ENCODE assay signal across 15 cellular contexts in genomic region chr1:60861949-60862346, GRCh38.
DNase-seq lines count a peak whose midpoint lies in the region; ATAC-seq, FAIRE-seq and TF ChIP-seq lines count a peak whose summit lies in the region.
"Had no signal": no experiment of that assay in that cellular context is flagged by ENCODE, and none has a peak within 500 bp of the region (broad histone marks: within the 10 kb centered on the region; RNA-seq: fewer than 3 reads in every experiment).

No MANE protein-coding gene starts in this region.

- no peak overlapping the region for H3K4me3 ChIP-seq in bronchial epithelial cell (ENCODE audit: low read depth, low read length)
- no peak overlapping the region for H3K4me3 ChIP-seq in iPS-20b (ENCODE audit: low read length)
- H3K4me3 ChIP-seq in trophoblast cell (ENCODE audit: low read depth, low read length): no peak overlapping the region
- H3K4me3 ChIP-seq: BLaER1, HAP-1 had no signal

- ATAC-seq in left lobe of liver (no peak), GM18511 (IDR thresholded peaks at IDR 0.05; ENCODE audit: unreplicated experiment) (no peak)

- no peak overlapping the region for H4K8ac ChIP-seq in trophoblast cell (ENCODE audit: low read depth, low read length)

- no peaks in the 10 kb centered on the region for H3K9me3 ChIP-seq in iPS-20b (ENCODE audit: insufficient read depth, low read depth, low read length)
- H3K9me3 ChIP-seq in trophoblast cell (ENCODE audit: insufficient read depth, low read depth, low read length): no peaks in the 10 kb centered on the region
- H3K9me3 ChIP-seq: BLaER1, HAP-1 had no signal

- no peak overlapping the region for H2BK120ac ChIP-seq in trophoblast cell (ENCODE audit: insufficient read depth, low read length, poor library complexity)

- peak; percentile 40 for FAIRE-seq in bronchial epithelial cell (lab: Jason Lieb, UNC)

- no peak overlapping the region for H2AK5ac ChIP-seq in trophoblast cell (ENCODE audit: low read length)

- H2BK5ac ChIP-seq in trophoblast cell (ENCODE audit: low read depth, low read length, poor library complexity): no peak overlapping the region

- H3K18ac ChIP-seq in trophoblast cell (ENCODE audit: low read length): no peak overlapping the region

- H3K79me1 ChIP-seq in trophoblast cell (ENCODE audit: low read length): no peaks in the 10 kb centered on the region

- no peak overlapping the region for H3K4me2 ChIP-seq in trophoblast cell (ENCODE audit: low read length)
- H3K4me2 ChIP-seq: BLaER1 had no signal

- no peak for TF ChIP-seq CTCF in bronchial epithelial cell (IDR thresholded peaks at IDR 0.05; ENCODE audit: insufficient read depth, low read length, severe bottlenecking)

- no peak overlapping the region for H2AFZ ChIP-seq in trophoblast cell (ENCODE audit: insufficient read depth, low read length, poor library complexity)

- H3K36me3 ChIP-seq in bronchial epithelial cell (ENCODE audit: control insufficient read depth, insufficient read depth, low read length) (no peaks in the 10 kb centered on the region), iPS-20b (ENCODE audit: insufficient read depth, low read depth, low read length) (no peaks in the 10 kb centered on the region), trophoblast cell (ENCODE audit: control insufficient read depth in 1 of 2, insufficient read depth in 2 of 2, low read length in 2 of 2) (no peaks in the 10 kb centered on the region)
- H3K36me3 ChIP-seq: BLaER1, HAP-1 had no signal

- H3K27ac ChIP-seq in iPS-20b (ENCODE audit: low read length) (no peak overlapping the region), trophoblast cell (ENCODE audit: low read depth, low read length) (no peak overlapping the region)
- H3K27ac ChIP-seq: 22Rv1, BLaER1 had no signal

- H3K79me2 ChIP-seq in trophoblast cell (ENCODE audit: control insufficient read depth, insufficient read depth, low read length, poor library complexity): no peaks in the 10 kb centered on the region

- no peak overlapping the region for H3K14ac ChIP-seq in trophoblast cell (ENCODE audit: low read length)

- no peak overlapping the region for H4K12ac ChIP-seq in trophoblast cell (ENCODE audit: low read depth, low read length)

- peaks cover 2% of the 10 kb centered on the region for H3K27me3 ChIP-seq in bronchial epithelial cell (ENCODE audit: control insufficient read depth, insufficient read depth, low read length)
- H3K27me3 ChIP-seq in iPS-20b (ENCODE audit: insufficient read depth, low read length): no peaks in the 10 kb centered on the region
- H3K27me3 ChIP-seq in trophoblast cell (ENCODE audit: insufficient read depth, low read length): no peaks in the 10 kb centered on the region
- H3K27me3 ChIP-seq: BLaER1 had no signal

- H3K9ac ChIP-seq in iPS-20b (ENCODE audit: low read depth, low read length) (0 out of 2 replicates have a peak overlapping the region, but pooled peaks have one; percentile 14), trophoblast cell (ENCODE audit: low read length) (peak overlapping the region; percentile 24)
- H3K9ac ChIP-seq: BLaER1 had no signal

- no peak overlapping the region for H3K4ac ChIP-seq in trophoblast cell (ENCODE audit: low read depth, low read length)

- H3K23ac ChIP-seq in trophoblast cell (ENCODE audit: low read length): no peak overlapping the region

- no peak overlapping the region for H4K91ac ChIP-seq in trophoblast cell (ENCODE audit: low read depth, low read length)

- no CpG with 5 or more reads among the region's 5 CpGs for WGBS in trophoblast cell (ENCODE audit: extremely low coverage, insufficient coverage, insufficient read length)

- DNase-seq in NCI-H1105 treated with DMSO at 0.1 percent for 48 hours (lab: John Stamatoyannopoulos, UW) (peak; percentile 65), NCI-H1105 (lab: John Stamatoyannopoulos, UW) (no peak), bronchial epithelial cell (ENCODE audit: low read depth) (no peak), trophoblast cell (no peak), NCI-H345 treated with DMSO at 0.1 percent for 48 hours (lab: John Stamatoyannopoulos, UW; ENCODE audit: unreplicated experiment) (no peak), left lobe of liver (ENCODE audit: low spot score) (no peak)
- DNase-seq: CD4-positive, alpha-beta memory T cell; DMS153; DMS79; GF-D8 had no signal

- H2BK12ac ChIP-seq in trophoblast cell (ENCODE audit: low read length): no peak overlapping the region

- H3K4me1 ChIP-seq in iPS-20b (ENCODE audit: insufficient read depth, low read length): peaks cover 11% of the 10 kb centered on the region; the same call in 1 of the 2 replicates
- H3K4me1 ChIP-seq in trophoblast cell (ENCODE audit: control insufficient read depth in 1 of 2, insufficient read depth in 2 of 2, low read length in 2 of 2): no peaks in the 10 kb centered on the region
- H3K4me1 ChIP-seq: BLaER1, HAP-1 had no signal
